Comparison of ENCODE assay signal across 8 cellular contexts in genomic region chr6:27138837-27139752, GRCh38.
A peak's percentile ranks its signal among the peaks of the same experiment; 100 is the strongest.
DNase-seq lines count a peak whose midpoint lies in the region; ATAC-seq, FAIRE-seq and TF ChIP-seq lines count a peak whose summit lies in the region.

No MANE protein-coding gene starts in this region.

- H4K20me1 ChIP-seq in BLaER1 treated with 17β-estradiol and CSF1 and Interleukin-3, amounts not matched to agents 10 nM and 100 nM: peaks cover 0 to 43% (median 15%) of the 10 kb centered on the region in 11 experiments; a peak in 11 of 22 replicates

- peak overlapping the region; percentile 82 to 100 (median 89) for H3K4me2 ChIP-seq in BLaER1 treated with 17β-estradiol and CSF1 and Interleukin-3, amounts not matched to agents 10 nM and 100 nM

- peak overlapping the region; percentile 81 to 95 (median 91) for H3K9ac ChIP-seq in BLaER1 treated with 17β-estradiol and CSF1 and Interleukin-3, amounts not matched to agents 10 nM and 100 nM

- peaks cover 44 to 81% (median 64%) of the 10 kb centered on the region in 10 experiments for H3K4me1 ChIP-seq in BLaER1 treated with 17β-estradiol and CSF1 and Interleukin-3, amounts not matched to agents 10 nM and 100 nM

- H3K27me3 ChIP-seq in BLaER1 treated with 17β-estradiol and CSF1 and Interleukin-3, amounts not matched to agents 10 nM and 100 nM: no peaks in the 10 kb centered on the region
- H3K27me3 ChIP-seq in bronchial epithelial cell (ENCODE audit: control insufficient read depth, insufficient read depth, low read length): no peaks in the 10 kb centered on the region

- FAIRE-seq in bronchial epithelial cell (lab: Jason Lieb, UNC): no peak

- peaks cover 17 to 48% (median 36%) of the 10 kb centered on the region in 11 experiments; a peak in 21 of 22 replicates for H3K36me3 ChIP-seq in BLaER1 treated with 17β-estradiol and CSF1 and Interleukin-3, amounts not matched to agents 10 nM and 100 nM
- no peaks in the 10 kb centered on the region for H3K36me3 ChIP-seq in bronchial epithelial cell (ENCODE audit: control insufficient read depth, insufficient read depth, low read length)

- peaks cover 8 to 24% (median 18%) of the 10 kb centered on the region in 11 experiments; a peak in 17 of 22 replicates for H3K9me3 ChIP-seq in BLaER1 treated with 17β-estradiol and CSF1 and Interleukin-3, amounts not matched to agents 10 nM and 100 nM (replicated peaks in 1 of 11)

- H3K27ac ChIP-seq in BLaER1 treated with 17β-estradiol and CSF1 and Interleukin-3, amounts not matched to agents 10 nM and 100 nM: peak overlapping the region; percentile 68 to 98 (median 96)

- ATAC-seq in GM19395 (IDR thresholded peaks at IDR 0.05; ENCODE audit: unreplicated experiment): peak; percentile 59
- peak; percentile 58 for ATAC-seq in HG03521 (IDR thresholded peaks at IDR 0.05; ENCODE audit: unreplicated experiment)

- DNase-seq in T-helper 9 cell (peak; percentile 38), bronchial epithelial cell (ENCODE audit: low read depth) (no peak), kidney tubule cell (ENCODE audit: low spot score) (peak; percentile 45), NCI-H1092 (lab: John Stamatoyannopoulos, UW) (no peak)
- peak; percentile 45 to 48 for DNase-seq in stimulated activated CD4-positive, alpha-beta T cell treated with anti-CD3 and anti-CD28 coated beads, Interleukin-4, amount 100 ng/mL, for 4 hours

- peak overlapping the region; percentile 64 to 78 (median 71) for H3K4me3 ChIP-seq in BLaER1 treated with 17β-estradiol and CSF1 and Interleukin-3, amounts not matched to agents 10 nM and 100 nM
- peak overlapping the region; percentile 51 for H3K4me3 ChIP-seq in bronchial epithelial cell (ENCODE audit: low read depth, low read length)

- no peak for TF ChIP-seq CTCF in bronchial epithelial cell (IDR thresholded peaks at IDR 0.05; ENCODE audit: insufficient read depth, low read length, severe bottlenecking)

Comparison
In these comparisons a context has a peak if more than half of its experiments do, and no peak if none do; other contexts are left out.
1. DNase-seq: peak in T-helper 9 cell (single experiment), kidney tubule cell (single experiment) and stimulated activated CD4-positive, alpha-beta T cell treated with anti-CD3 and anti-CD28 coated beads, Interleukin-4, amount 100 ng/mL, for 4 hours (2 of 2); none in bronchial epithelial cell (single experiment) and NCI-H1092 (single experiment).